ENCODE assay signal across 20 cellular contexts in the genomic region with DNA sequence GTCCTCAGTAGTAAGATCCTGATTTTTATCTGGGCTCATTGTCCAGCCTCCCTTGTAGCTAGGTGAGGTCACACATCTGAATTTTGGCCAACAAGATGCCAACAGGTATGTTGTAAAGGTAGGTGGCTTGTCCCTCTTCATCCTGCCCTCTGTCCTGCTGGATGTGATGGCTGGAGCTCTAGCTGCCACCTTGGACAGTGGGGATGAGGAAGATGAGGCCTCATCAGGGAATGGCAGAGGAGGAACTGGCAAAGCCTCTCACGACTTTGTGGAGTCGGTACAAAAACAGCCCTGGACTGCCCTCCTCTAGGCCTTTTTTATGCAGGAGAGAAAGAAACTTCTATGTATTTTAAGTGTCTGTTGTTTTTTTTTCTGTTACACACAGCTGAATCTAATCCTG. TPM values are rescaled to one million over a fixed set of nuclear protein-coding genes. Genes with fewer than 3 reads are reported as not detected.
DNase-seq lines count a peak whose midpoint lies in the region; ATAC-seq and TF ChIP-seq lines count a peak whose summit lies in the region.
"Had no signal": no experiment of that assay in that cellular context is flagged by ENCODE, and none has a peak within 500 bp of the region (broad histone marks: within the 10 kb centered on the region; RNA-seq: fewer than 3 reads in every experiment).

No MANE protein-coding gene starts in this region.

- H3K27me3 ChIP-seq in left ventricle myocardium inferior (ENCODE audit: low read depth) = no peaks in the 10 kb centered on the region
- H3K27me3 ChIP-seq in esophagus squamous epithelium = no peaks in the 10 kb centered on the region
- H3K27me3 ChIP-seq in rectal smooth muscle tissue (ENCODE audit: control insufficient read depth, insufficient read depth, low read length) = no peaks in the 10 kb centered on the region
- no peaks in the 10 kb centered on the region for H3K27me3 ChIP-seq in vagina
- H3K27me3 ChIP-seq: colonic mucosa, gastrocnemius medialis had no signal

- H3K4me3 ChIP-seq in left ventricle myocardium inferior = no peak overlapping the region
- H3K4me3 ChIP-seq in esophagus squamous epithelium = no peak overlapping the region
- no peak overlapping the region for H3K4me3 ChIP-seq in rectal smooth muscle tissue (ENCODE audit: low read length)
- H3K4me3 ChIP-seq in vagina = no peak overlapping the region
- H3K4me3 ChIP-seq: colonic mucosa, gastrocnemius medialis had no signal

- H3K9me3 ChIP-seq in left ventricle myocardium inferior (replicated peaks) = no peaks in the 10 kb centered on the region
- H3K9me3 ChIP-seq in esophagus squamous epithelium = no peaks in the 10 kb centered on the region
- no peaks in the 10 kb centered on the region for H3K9me3 ChIP-seq in vagina
- H3K9me3 ChIP-seq: colonic mucosa, gastrocnemius medialis had no signal

- intact Hi-C loops in left ventricle myocardium inferior (cut with micrococcal nuclease) = no loop called here
- intact Hi-C loops in Right ventricle myocardium superior (cut with DNase I) = no loop called here
- intact Hi-C loops in esophagus squamous epithelium (cut with DNase I) = no loop called here
- intact Hi-C loops in vagina (cut with DNase I) = no loop called here

- ATAC-seq in Right ventricle myocardium superior (ENCODE audit: poor library complexity) = no peak
- ATAC-seq: CD8-positive, alpha-beta T cell; gastrocnemius medialis had no signal

- DNase-seq in left ventricle myocardium inferior = no peak
- no peak for DNase-seq in Right ventricle myocardium superior
- no peak for DNase-seq in esophagus squamous epithelium (lab: John Stamatoyannopoulos, UW)
- DNase-seq in vagina (ENCODE audit: extremely low spot score in 2 of 2) = no peak
- no peak for DNase-seq in NOMO-1 treated with dmso at 0.1 percent for 144 hours (lab: John Stamatoyannopoulos, UW; ENCODE audit: unreplicated experiment)
- no peak for DNase-seq in activated gamma-delta T cell treated with Interleukin-2 at 50 U/mL for 16 hours
- DNase-seq in kidney glomerular epithelial cell (lab: John Stamatoyannopoulos, UW) = no peak
- DNase-seq: ACHN; activated CD4-positive, alpha-beta T cell treated with anti-CD3 and anti-CD28 coated beads for 1 hour; activated CD8-positive, alpha-beta memory T cell treated with anti-CD3 and anti-CD28 coated beads, Interleukin-2, amount 50 U/mL, for 48 hours; CD8-positive, alpha-beta T cell; colonic mucosa; gastrocnemius medialis; NCI-H1048; NCI-H2081 treated with DMSO at 0.1 percent for 48 hours; NCI-H524; SIG-M5; stimulated activated CD4-positive, alpha-beta T cell treated with anti-CD3 and anti-CD28 coated beads, Interleukin-4, amount 100 ng/mL, for 1 hour had no signal

- H3K4me1 ChIP-seq in left ventricle myocardium inferior = peaks cover 56% of the 10 kb centered on the region
- peaks cover 49 to 63% (median 58%) of the 10 kb centered on the region in 3 donors for H3K4me1 ChIP-seq in esophagus squamous epithelium
- H3K4me1 ChIP-seq in rectal smooth muscle tissue (ENCODE audit: control insufficient read depth, insufficient read depth, low read length) = peaks cover 44% of the 10 kb centered on the region
- peaks cover 59% of the 10 kb centered on the region for H3K4me1 ChIP-seq in vagina

- no peak for TF ChIP-seq CTCF in left ventricle myocardium inferior (IDR thresholded peaks at IDR 0.05; ENCODE audit: borderline replicate concordance)
- no peak for TF ChIP-seq CTCF in esophagus squamous epithelium (IDR thresholded peaks at IDR 0.05)
- no peak for TF ChIP-seq CTCF in vagina (IDR thresholded peaks at IDR 0.05)

- TF ChIP-seq POLR2A in esophagus squamous epithelium (IDR thresholded peaks at IDR 0.05) (no peak), vagina (IDR thresholded peaks at IDR 0.05) (no peak)

- no peak overlapping the region for H3K9ac ChIP-seq in rectal smooth muscle tissue (ENCODE audit: low read length)
- H3K9ac ChIP-seq: KMS-11 had no signal

- WGBS in esophagus squamous epithelium, 2 donors = 35 to 52% methylated on average over 2 of the region's 2 CpGs

- H3K36me3 ChIP-seq in left ventricle myocardium inferior (peaks cover 4% of the 10 kb centered on the region), esophagus squamous epithelium (peaks cover 0 to 2% (median 0%) of the 10 kb centered on the region in 3 donors), rectal smooth muscle tissue (ENCODE audit: control insufficient read depth, insufficient read depth, low read length) (no peaks in the 10 kb centered on the region), vagina (no peaks in the 10 kb centered on the region)
- H3K36me3 ChIP-seq: colonic mucosa, gastrocnemius medialis had no signal

- peak overlapping the region; percentile 88 for H3K27ac ChIP-seq in left ventricle myocardium inferior (replicated peaks)
- H3K27ac ChIP-seq in esophagus squamous epithelium = peak overlapping the region; percentile 3 to 97 (median 93)
- H3K27ac ChIP-seq in rectal smooth muscle tissue (ENCODE audit: low read depth, low read length) = peak overlapping the region; percentile 97
- peak overlapping the region; percentile 95 for H3K27ac ChIP-seq in vagina
- H3K27ac ChIP-seq: colonic mucosa, KMS-11 had no signal

RNA-seq across cellular contexts. Expression of gene MFAP4, which starts 2.4 kb away (rescaled TPM):
- total RNA-seq in left ventricle myocardium inferior = 65.6 TPM
- total RNA-seq in Right ventricle myocardium superior = 42.9 TPM
- 100 to 1,000 TPM in 1 of 4 donors, 10 to 100 TPM in 2, 1 to 10 TPM in 1; 4.3 to 365 (median 21.6) TPM for total RNA-seq in esophagus squamous epithelium
- 205 TPM for total RNA-seq in vagina
- total RNA-seq: CD8-positive, alpha-beta T cell had no signal

RNA-seq across cellular contexts. Expression of gene MAPK7, which starts 11.1 kb away (rescaled TPM):
- total RNA-seq in left ventricle myocardium inferior (11.4 TPM), Right ventricle myocardium superior (13.9 TPM), esophagus squamous epithelium (10 to 100 TPM; 22.6 to 39.7 (median 28.1) TPM), vagina (77.3 TPM)

RNA-seq across cellular contexts. Expression of gene RNF112, which starts 21.6 kb away (rescaled TPM):
- 1.6 TPM for total RNA-seq in left ventricle myocardium inferior
- total RNA-seq in Right ventricle myocardium superior = 2.2 TPM
- total RNA-seq in esophagus squamous epithelium = 1 to 10 TPM in 1 of 4 donors, under 1 TPM in 2, not detected in 1; 0.45 to 1.5 (median 0.92) TPM
- total RNA-seq in vagina = 1.5 TPM

RNA-seq across cellular contexts. Expression of gene B9D1, which starts 26.9 kb away (rescaled TPM):
- total RNA-seq in left ventricle myocardium inferior (8.8 TPM), Right ventricle myocardium superior (6.8 TPM), esophagus squamous epithelium (10 to 100 TPM in 3 of 4 donors, 1 to 10 TPM in 1; 9.2 to 24.5 (median 13.0) TPM), vagina (50.6 TPM)
